Comparison of ENCODE assay signal across 21 cellular contexts in genomic region chr16:86180780-86181179, GRCh38.
"Had no signal": no experiment of that assay in that cellular context is flagged by ENCODE, and none has a peak within 500 bp of the region (broad histone marks: within the 10 kb centered on the region; RNA-seq: fewer than 3 reads in every experiment).

No MANE protein-coding gene starts in this region.

- H3K36me3 ChIP-seq: SJSA1 had no signal

- H3K9me3 ChIP-seq: SJSA1 had no signal

- H3K27me3 ChIP-seq: SJSA1 had no signal

- DNase-seq: Karpas-422, KG1, MM.1S, NCI-H1092 treated with DMSO at 0.1 percent for 48 hours, NCI-H1417, NCI-H1436 treated with DMSO at 0.1 percent for 48 hours, NCI-H1694, NCI-H1930, NCI-H2081, NCI-H2107, NCI-H226, NCI-H446, NCI-H510A, NCI-H524 treated with DMSO at 0.1 percent for 48 hours, NCI-H69, NCI-H774, Right ventricle myocardium superior, RPMI8226, SIG-M5 had no signal

- H3K4me3 ChIP-seq: SJSA1, SK-N-MC had no signal

- H3K27ac ChIP-seq: SJSA1, SK-N-MC had no signal
